ENCODE assay signal across 1 cellular context in genomic region chr14:31257554-31258426, GRCh38.
TF ChIP-seq lines count a peak whose summit lies in the region.
"Not testable (repeated sequence)": the region's sequence is repeated elsewhere in the genome, so short reads cannot be mapped to it uniquely, and the experiment has no call there.

No MANE protein-coding gene starts in this region.

TF ChIP-seq in HepG2, 621 proteins besides CTCF, POLR2A, EP300 and RAD21 (continued from another document and continues in another):
- TF ChIP-seq ZSCAN5A (CRISPR knock-in tag; IDR thresholded peaks at IDR 0.05; ENCODE audit: borderline replicate concordance) = peak; percentile 99; the same call in 1 of the 2 replicates
- TF ChIP-seq ZNF772 (CRISPR knock-in tag; IDR thresholded peaks at IDR 0.05) = peak; percentile 96; the same call in 1 of the 2 replicates
- peak; percentile 38; the same call in 1 of the 2 replicates for TF ChIP-seq MTERF4 (CRISPR knock-in tag; IDR thresholded peaks at IDR 0.05)
- TF ChIP-seq ZNF503 (CRISPR knock-in tag; IDR thresholded peaks at IDR 0.05) = peak; percentile 95
- peak; percentile 98 for TF ChIP-seq NCOA2 (CRISPR knock-in tag; IDR thresholded peaks at IDR 0.05)
- TF ChIP-seq ZKSCAN8 (CRISPR knock-in tag; IDR thresholded peaks at IDR 0.05; ENCODE audit: borderline replicate concordance) = peak; percentile 98; the same call in 1 of the 2 replicates
- 0 out of 2 replicates have a peak, but pooled peaks have one; percentile 28 for TF ChIP-seq PHF8 (CRISPR knock-in tag; IDR thresholded peaks at IDR 0.05)
- peak; percentile 86 for TF ChIP-seq ZSCAN29 (CRISPR knock-in tag; conservative IDR thresholded peaks at IDR 0.05)
- TF ChIP-seq ZNF574 (CRISPR knock-in tag; IDR thresholded peaks at IDR 0.05) = peak; percentile 72; the same call in 1 of the 2 replicates
- TF ChIP-seq ATF7 (IDR thresholded peaks at IDR 0.05) = not testable (repeated sequence)
- peak; percentile 3; the same call in 1 of the 2 replicates for TF ChIP-seq ATF7 (CRISPR knock-in tag; IDR thresholded peaks at IDR 0.05)
- TF ChIP-seq IRF9 (CRISPR knock-in tag; IDR thresholded peaks at IDR 0.05; ENCODE audit: borderline replicate concordance) = peak; percentile 97
- TF ChIP-seq ZNF709 (CRISPR knock-in tag; IDR thresholded peaks at IDR 0.05) = 0 out of 2 replicates have a peak, but pooled peaks have one; percentile 51
- TF ChIP-seq ZNF441 (CRISPR knock-in tag; IDR thresholded peaks at IDR 0.05; ENCODE audit: borderline replicate concordance) = peak; percentile 55; the same call in 1 of the 2 replicates
- peak; percentile 81; the same call in 1 of the 2 replicates for TF ChIP-seq ZHX1 (CRISPR knock-in tag; IDR thresholded peaks at IDR 0.05; ENCODE audit: low read depth)
- peak; percentile 91 for TF ChIP-seq MLX (CRISPR knock-in tag; IDR thresholded peaks at IDR 0.05)
- peak; percentile 97 for TF ChIP-seq WIZ (CRISPR knock-in tag; IDR thresholded peaks at IDR 0.05)
- peak; percentile 94 for TF ChIP-seq ETV5 (CRISPR knock-in tag; IDR thresholded peaks at IDR 0.05; ENCODE audit: borderline replicate concordance)
- peak; percentile 87; the same call in 1 of the 2 replicates for TF ChIP-seq YEATS4 (CRISPR knock-in tag; IDR thresholded peaks at IDR 0.05; ENCODE audit: borderline replicate concordance)
- peak; percentile 100 for TF ChIP-seq HOMEZ (CRISPR knock-in tag; IDR thresholded peaks at IDR 0.05; ENCODE audit: low read depth)
- peak; percentile 83; the same call in 1 of the 2 replicates for TF ChIP-seq ZNF543 (CRISPR knock-in tag; IDR thresholded peaks at IDR 0.05)
- TF ChIP-seq ZFP1 (CRISPR knock-in tag; IDR thresholded peaks at IDR 0.05) = peak; percentile 91; the same call in 1 of the 2 replicates
- peak; percentile 100 for TF ChIP-seq KDM6A (CRISPR knock-in tag; IDR thresholded peaks at IDR 0.05; ENCODE audit: low read depth)
- peak; percentile 93 for TF ChIP-seq NR2F6 (IDR thresholded peaks at IDR 0.05)
- TF ChIP-seq NR2F6 (CRISPR knock-in tag; IDR thresholded peaks at IDR 0.05) = peak; percentile 95
- TF ChIP-seq CBX5 (CRISPR knock-in tag; IDR thresholded peaks at IDR 0.05; ENCODE audit: borderline replicate concordance) = 0 out of 2 replicates have a peak, but pooled peaks have one; percentile 91
- 0 out of 2 replicates have a peak, but pooled peaks have one; percentile 10 for TF ChIP-seq ZNF44 (CRISPR knock-in tag; IDR thresholded peaks at IDR 0.05)
- peak; percentile 88 for TF ChIP-seq RERE (CRISPR knock-in tag; IDR thresholded peaks at IDR 0.05; ENCODE audit: low read depth)
- peak; percentile 88; the same call in 1 of the 2 replicates for TF ChIP-seq ZNF232 (CRISPR knock-in tag; IDR thresholded peaks at IDR 0.05; ENCODE audit: borderline replicate concordance)
- TF ChIP-seq ZNF792 (CRISPR knock-in tag; IDR thresholded peaks at IDR 0.05) = peak; percentile 91; the same call in 1 of the 2 replicates
- peak; percentile 99 for TF ChIP-seq FOXK1 (CRISPR knock-in tag; IDR thresholded peaks at IDR 0.05; ENCODE audit: borderline replicate concordance, low read depth)
- peak; percentile 91 for TF ChIP-seq POLR2G (IDR thresholded peaks at IDR 0.05; ENCODE audit: low read depth, low read length)
- peak; percentile 38; the same call in 1 of the 2 replicates for TF ChIP-seq ZNF563 (CRISPR knock-in tag; IDR thresholded peaks at IDR 0.05)
